ENCODE assay signal across 8 cellular contexts in genomic region chr6:15245361-15246216, GRCh38. TPM values are rescaled to one million over a fixed set of nuclear protein-coding genes. Genes with fewer than 3 reads are reported as not detected.
DNase-seq lines count a peak whose midpoint lies in the region; ATAC-seq and TF ChIP-seq lines count a peak whose summit lies in the region.

TSS of gene JARID2 (plus strand) at chr6:15246069. CDS start at chr6:15246540, 471 bp downstream.

- intact Hi-C loops in testis (cut with DNase I; ENCODE audit: low total_unique reads) = loop anchor here (5.0 kb wide), 1 partner anchor 197 kb away; no protein-coding TSS in a partner anchor

- peaks cover 38% of the 10 kb centered on the region for H3K79me2 ChIP-seq in osteoblast (ENCODE audit: insufficient read depth, low read length)

- H2AFZ ChIP-seq in osteoblast (ENCODE audit: low read length) = peak within 1 kb of the TSS; percentile 92

- H3K4me1 ChIP-seq in osteoblast (ENCODE audit: insufficient read depth, low read length) = peaks cover 12% of the 10 kb centered on the region
- no peaks in the 10 kb centered on the region for H3K4me1 ChIP-seq in testis

- TF ChIP-seq CTCF in osteoblast (IDR thresholded peaks at IDR 0.05; ENCODE audit: extremely low read depth, low read depth, low read length) (no peak), testis (IDR thresholded peaks at IDR 0.05) (peak in 1 of 3 experiments; percentile 39)

- H3K4me2 ChIP-seq in osteoblast (ENCODE audit: insufficient read depth, low read length) = peak within 1 kb of the TSS; percentile 84

- DNase-seq in NCI-H1105 treated with DMSO at 0.1 percent for 48 hours (lab: John Stamatoyannopoulos, UW) (peak; percentile 94), SKM-1 treated with dmso at 0.1 percent for 144 hours (lab: John Stamatoyannopoulos, UW; ENCODE audit: unreplicated experiment) (peak; percentile 94), glomerular visceral epithelial cell (ENCODE audit: extremely low spot score) (peak; percentile 98), osteoblast (ENCODE audit: insufficient read length, low spot score, missing footprints) (peak; percentile 99), testis (peak; percentile 99)

- H3K36me3 ChIP-seq in osteoblast (ENCODE audit: insufficient read depth, low read length) (no peaks in the 10 kb centered on the region), testis (ENCODE audit: low read depth, missing control alignments) (no peaks in the 10 kb centered on the region)

- peak within 1 kb of the TSS; percentile 98 for H3K27ac Mint-ChIP-seq in activated naive CD8-positive, alpha-beta T cell

- no peaks in the 10 kb centered on the region for H3K27me3 ChIP-seq in osteoblast (ENCODE audit: insufficient read depth, low read length)
- H3K27me3 ChIP-seq in testis = no peaks in the 10 kb centered on the region

- ATAC-seq in HG02642 (IDR thresholded peaks at IDR 0.05; ENCODE audit: poor library complexity, unreplicated experiment) = peak; percentile 58

- TF ChIP-seq POLR2A in GM10847 (IDR thresholded peaks at IDR 0.05; ENCODE audit: extremely low read depth, insufficient read length) (peak; percentile 25), testis (IDR thresholded peaks at IDR 0.05) (peak; percentile 59)

- H3K4me3 Mint-ChIP-seq in activated naive CD8-positive, alpha-beta T cell = peak within 1 kb of the TSS; percentile 99

- H3K4me1 Mint-ChIP-seq in activated naive CD8-positive, alpha-beta T cell (ENCODE audit: low read depth) = peaks cover 24% of the 10 kb centered on the region

- H4K20me1 ChIP-seq in osteoblast (ENCODE audit: insufficient read depth, low read length) = peaks cover 10% of the 10 kb centered on the region

- H3K9me3 ChIP-seq in osteoblast (ENCODE audit: low read depth, low read length) (no peaks in the 10 kb centered on the region), testis (no peaks in the 10 kb centered on the region)

- peak within 1 kb of the TSS; percentile 98 for H3K4me3 ChIP-seq in osteoblast (ENCODE audit: insufficient read depth, low read length)
- H3K4me3 ChIP-seq in testis = peak within 1 kb of the TSS; percentile 82 to 95

- H3K9me3 Mint-ChIP-seq in activated naive CD8-positive, alpha-beta T cell (ENCODE audit: low read depth) = no peaks in the 10 kb centered on the region

- no peaks in the 10 kb centered on the region for H3K27me3 Mint-ChIP-seq in activated naive CD8-positive, alpha-beta T cell

- H3K36me3 Mint-ChIP-seq in activated naive CD8-positive, alpha-beta T cell = no peaks in the 10 kb centered on the region

- 0% methylated on average over 29 to 59 of the region's 59 CpGs for WGBS in testis, 2 donors

- peak within 1 kb of the TSS; percentile 90 for H3K27ac ChIP-seq in osteoblast (ENCODE audit: low read depth, low read length)
- peak within 1 kb of the TSS; percentile 93 to 96 for H3K27ac ChIP-seq in testis

RNA-seq across cellular contexts. Expression of gene JARID2, which starts in this region (rescaled TPM):
- 8.5 and 10.5 TPM in 2 replicates for total RNA-seq in osteoblast
- total RNA-seq in testis = 10 to 100 TPM; 53.7 to 60.8 TPM
- 36.1 TPM for polyA plus RNA-seq in testis (ENCODE audit: insufficient read depth, low read depth, low replicate concordance)

Comparison
In these comparisons a context has a peak if more than half of its experiments do, and no peak if none do; other contexts are left out.
1. Peak in every context shown above with its lines: DNase-seq, ATAC-seq, H3K4me3 ChIP-seq and H3K27ac ChIP-seq.